In genomic region chr11:65873280-65874156, GRCh38 we compare ENCODE assay signal across 1 cellular context.
A peak's percentile ranks its signal among the peaks of the same experiment; 100 is the strongest.
TF ChIP-seq lines count a peak whose summit lies in the region.

No MANE protein-coding gene starts in this region.

TF ChIP-seq in GM12878, 131 proteins besides CTCF, POLR2A, EP300 and RAD21 (continues in another document):
- TF ChIP-seq SMAD5 (IDR thresholded peaks at IDR 0.05; ENCODE audit: low read depth): no peak
- TF ChIP-seq POLR2AphosphoS2 (IDR thresholded peaks at IDR 0.05; ENCODE audit: low read depth, low read length): peak; percentile 54; the same call in 1 of the 2 replicates
- no peak for TF ChIP-seq TBL1XR1 (IDR thresholded peaks at IDR 0.05; ENCODE audit: low read depth, low read length)
- TF ChIP-seq RCOR1 (conservative IDR thresholded peaks at IDR 0.05; ENCODE audit: low read depth, low read length): no peak
- TF ChIP-seq REST (IDR thresholded peaks at IDR 0.05; ENCODE audit: low read depth, low read length): no peak
- TF ChIP-seq ZNF622 (IDR thresholded peaks at IDR 0.05): no peak
- TF ChIP-seq NFIC (IDR thresholded peaks at IDR 0.05; ENCODE audit: low read depth, low read length): no peak
- TF ChIP-seq, protein P1, sequence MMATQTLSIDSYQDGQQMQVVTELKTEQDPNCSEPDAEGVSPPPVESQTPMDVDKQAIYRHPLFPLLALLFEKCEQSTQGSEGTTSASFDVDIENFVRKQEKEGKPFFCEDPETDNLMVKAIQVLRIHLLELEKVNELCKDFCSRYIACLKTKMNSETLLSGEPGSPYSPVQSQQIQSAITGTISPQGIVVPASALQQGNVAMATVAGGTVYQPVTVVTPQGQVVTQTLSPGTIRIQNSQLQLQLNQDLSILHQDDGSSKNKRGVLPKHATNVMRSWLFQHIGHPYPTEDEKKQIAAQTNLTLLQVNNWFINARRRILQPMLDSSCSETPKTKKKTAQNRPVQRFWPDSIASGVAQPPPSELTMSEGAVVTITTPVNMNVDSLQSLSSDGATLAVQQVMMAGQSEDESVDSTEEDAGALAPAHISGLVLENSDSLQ (IDR thresholded peaks at IDR 0.05): no peak
- TF ChIP-seq SRF (IDR thresholded peaks at IDR 0.05; ENCODE audit: low read depth in 2 of 2, low read length in 2 of 2): no peak
- TF ChIP-seq KLF5 (IDR thresholded peaks at IDR 0.05; ENCODE audit: partially characterized antibody): no peak
- peak; percentile 87 to 94 for TF ChIP-seq BHLHE40 (IDR thresholded peaks at IDR 0.05; ENCODE audit: borderline replicate concordance in 1 of 2, low read depth in 2 of 2, low read length in 1 of 2)
- TF ChIP-seq IRF4 (IDR thresholded peaks at IDR 0.05; ENCODE audit: low read depth, low read length): no peak
- 0 out of 2 replicates have a peak, but pooled peaks have one; percentile 18 for TF ChIP-seq EED (IDR thresholded peaks at IDR 0.05; ENCODE audit: low read depth)
- TF ChIP-seq BCL3 (IDR thresholded peaks at IDR 0.05; ENCODE audit: borderline replicate concordance, insufficient read depth, low read depth, low read length, poor library complexity, severe bottlenecking): no peak
- no peak for TF ChIP-seq TCF3 (IDR thresholded peaks at IDR 0.05; ENCODE audit: borderline replicate concordance, insufficient read depth, low read depth, low read length)
- TF ChIP-seq E2F8 (IDR thresholded peaks at IDR 0.05; ENCODE audit: low read depth, partially characterized antibody): no peak
- no peak for TF ChIP-seq TAF1 (IDR thresholded peaks at IDR 0.05; ENCODE audit: borderline replicate concordance, low read depth, low read length)
- TF ChIP-seq, protein P2, sequence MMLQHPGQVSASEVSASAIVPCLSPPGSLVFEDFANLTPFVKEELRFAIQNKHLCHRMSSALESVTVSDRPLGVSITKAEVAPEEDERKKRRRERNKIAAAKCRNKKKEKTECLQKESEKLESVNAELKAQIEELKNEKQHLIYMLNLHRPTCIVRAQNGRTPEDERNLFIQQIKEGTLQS (IDR thresholded peaks at IDR 0.05; ENCODE audit: borderline replicate concordance, extremely low read depth, low read depth, low read length): peak; percentile 56; the same call in 1 of the 2 replicates
- TF ChIP-seq CBX3 (IDR thresholded peaks at IDR 0.05; ENCODE audit: borderline replicate concordance, low read depth): no peak
- TF ChIP-seq NR2F1 (conservative IDR thresholded peaks at IDR 0.05): peak; percentile 87
- TF ChIP-seq, protein P3, sequence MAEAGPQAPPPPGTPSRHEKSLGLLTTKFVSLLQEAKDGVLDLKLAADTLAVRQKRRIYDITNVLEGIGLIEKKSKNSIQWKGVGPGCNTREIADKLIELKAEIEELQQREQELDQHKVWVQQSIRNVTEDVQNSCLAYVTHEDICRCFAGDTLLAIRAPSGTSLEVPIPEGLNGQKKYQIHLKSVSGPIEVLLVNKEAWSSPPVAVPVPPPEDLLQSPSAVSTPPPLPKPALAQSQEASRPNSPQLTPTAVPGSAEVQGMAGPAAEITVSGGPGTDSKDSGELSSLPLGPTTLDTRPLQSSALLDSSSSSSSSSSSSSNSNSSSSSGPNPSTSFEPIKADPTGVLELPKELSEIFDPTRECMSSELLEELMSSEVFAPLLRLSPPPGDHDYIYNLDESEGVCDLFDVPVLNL (IDR thresholded peaks at IDR 0.05; ENCODE audit: low read depth, low read length): no peak
- TF ChIP-seq LARP7 (IDR thresholded peaks at IDR 0.05): peak; percentile 14; the same call in 1 of the 2 replicates
- TF ChIP-seq ETV6 (conservative IDR thresholded peaks at IDR 0.05 in 1 of 2, IDR thresholded peaks at IDR 0.05 in 1 of 2; ENCODE audit: borderline replicate concordance in 1 of 2, low read depth in 1 of 2): no peak
- peak; percentile 44; the same call in 1 of the 2 replicates for TF ChIP-seq SREBF2 (IDR thresholded peaks at IDR 0.05; ENCODE audit: low read length)
- TF ChIP-seq MEF2A (IDR thresholded peaks at IDR 0.05; ENCODE audit: insufficient read depth, low read depth, low read length): no peak
- TF ChIP-seq RBBP5 (conservative IDR thresholded peaks at IDR 0.05): no peak
- peak; percentile 30; the same call in 1 of the 2 replicates for TF ChIP-seq NKRF (conservative IDR thresholded peaks at IDR 0.05)
- no peak for TF ChIP-seq ZNF592 (IDR thresholded peaks at IDR 0.05)
- no peak for TF ChIP-seq ZNF274 (IDR thresholded peaks at IDR 0.05; ENCODE audit: insufficient read depth, insufficient read length)
- TF ChIP-seq TARDBP (IDR thresholded peaks at IDR 0.05; ENCODE audit: borderline replicate concordance): 0 out of 2 replicates have a peak, but pooled peaks have one; percentile 33
- TF ChIP-seq RFX5 (IDR thresholded peaks at IDR 0.05; ENCODE audit: low read depth, low read length): no peak
- no peak for TF ChIP-seq MTA3 (IDR thresholded peaks at IDR 0.05; ENCODE audit: borderline replicate concordance, low read length)
- TF ChIP-seq NR2C2 (IDR thresholded peaks at IDR 0.05; ENCODE audit: borderline replicate concordance, control insufficient read depth, insufficient read length, low read depth): no peak
- no peak for TF ChIP-seq WRNIP1 (IDR thresholded peaks at IDR 0.05; ENCODE audit: borderline replicate concordance, low read depth, low read length)
- TF ChIP-seq ASH2L (IDR thresholded peaks at IDR 0.05; ENCODE audit: borderline replicate concordance, low read depth): no peak
- no peak for TF ChIP-seq ZBTB11 (CRISPR knock-in tag; IDR thresholded peaks at IDR 0.05)
- peak; percentile 58; the same call in 1 of the 2 replicates for TF ChIP-seq BACH1 (IDR thresholded peaks at IDR 0.05; ENCODE audit: borderline replicate concordance)
- TF ChIP-seq MTA2 (IDR thresholded peaks at IDR 0.05; ENCODE audit: low read depth): no peak
- no peak for TF ChIP-seq YY1 (IDR thresholded peaks at IDR 0.05; ENCODE audit: low read depth, low read length)
- no peak for TF ChIP-seq CEBPB (IDR thresholded peaks at IDR 0.05; ENCODE audit: borderline replicate concordance in 1 of 2, low read depth in 2 of 2, low read length in 2 of 2)
- TF ChIP-seq SUZ12 (IDR thresholded peaks at IDR 0.05; ENCODE audit: unreplicated experiment): no peak
- TF ChIP-seq STAT3 (IDR thresholded peaks at IDR 0.05; ENCODE audit: low read depth, low read length): no peak
